14 cellular contexts compared by ENCODE assay signal in the genomic region with DNA sequence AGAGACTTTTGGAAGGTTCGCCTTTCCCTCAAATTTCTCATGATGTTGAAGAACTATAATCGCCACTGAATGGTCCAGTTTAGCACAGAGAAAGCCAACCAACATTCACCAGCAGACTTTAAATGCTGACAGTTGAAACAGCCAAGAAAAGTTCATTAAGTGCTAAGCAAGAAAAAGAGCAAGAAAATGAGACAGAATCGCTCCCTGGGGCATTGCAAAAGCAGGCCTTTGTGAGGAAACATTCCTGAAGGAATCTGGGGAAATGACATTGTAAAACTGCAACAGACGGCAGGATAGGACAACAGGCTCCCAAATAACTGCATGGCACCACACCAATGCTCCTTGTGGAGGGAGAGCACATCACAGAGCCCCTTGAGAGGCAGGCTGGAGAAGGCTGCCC.
DNase-seq lines count a peak whose midpoint lies in the region; ATAC-seq and TF ChIP-seq lines count a peak whose summit lies in the region.
"Had no signal": no experiment of that assay in that cellular context is flagged by ENCODE, and none has a peak within 500 bp of the region (broad histone marks: within the 10 kb centered on the region; RNA-seq: fewer than 3 reads in every experiment).

No MANE protein-coding gene starts in this region.

- H3K4me1 Mint-ChIP-seq in CD14-positive monocyte (peaks cover 73% of the 10 kb centered on the region), immature natural killer cell (peaks cover 53 to 83% of the 10 kb centered on the region in 2 donors)

- peaks cover 0 to 2% (median under 1%) of the 10 kb centered on the region in 3 donors for H3K27me3 Mint-ChIP-seq in CD14-positive monocyte (ENCODE audit: low read depth in 3 of 3)
- no peaks in the 10 kb centered on the region for H3K27me3 Mint-ChIP-seq in immature natural killer cell (ENCODE audit: low read depth in 3 of 3)

- no peak for DNase-seq in CD14-positive monocyte (ENCODE audit: low spot score)
- DNase-seq in cardiac fibroblast (ENCODE audit: low read depth in 2 of 2): peak; percentile 11 to 59
- DNase-seq in immature natural killer cell: no peak
- peak; percentile 67 for DNase-seq in sciatic nerve (ENCODE audit: low spot score)
- no peak for DNase-seq in mesenteric fat pad (ENCODE audit: low spot score)
- DNase-seq in GM20000 (ENCODE audit: low spot score): no peak
- no peak for DNase-seq in SIG-M5 (lab: John Stamatoyannopoulos, UW)
- DNase-seq in iPS-NIHi11 (ENCODE audit: low spot score): no peak
- DNase-seq: HFFc6, NCI-H510A, SJCRH30 had no signal

- TF ChIP-seq CTCF in CD14-positive monocyte (IDR thresholded peaks at IDR 0.05): no peak
- no peak for TF ChIP-seq CTCF in cardiac fibroblast (IDR thresholded peaks at IDR 0.05; ENCODE audit: low read depth, low read length)
- TF ChIP-seq CTCF in GM20000 (IDR thresholded peaks at IDR 0.05; ENCODE audit: extremely low read depth, missing control alignments): no peak

- ATAC-seq in sciatic nerve: peak; percentile 76
- ATAC-seq: stimulated activated effector memory CD8-positive, alpha-beta T cell treated with anti-CD3 and anti-CD28 coated beads, Interleukin-12 subunit alpha, Interleukin-12 subunit beta, amount 100 ng/mL, for 72 hours had no signal

- H3K9me3 Mint-ChIP-seq in CD14-positive monocyte: peaks cover 0 to 2% (median 0%) of the 10 kb centered on the region in 7 donors
- no peaks in the 10 kb centered on the region for H3K9me3 Mint-ChIP-seq in immature natural killer cell
- H3K9me3 Mint-ChIP-seq: activated T-helper 1 cell treated with anti-CD3 and anti-CD28 coated beads, Interleukin-12 subunit alpha, Interleukin-12 subunit beta, Interleukin-2, Interleukin-4 antibody, amounts not matched to agents 30 ng/mL and 10 ng/mL and 1 ng/mL, durations not matched to agents 14 hours and 24 hours and 36 hours; HFFc6; stimulated activated effector memory CD8-positive, alpha-beta T cell treated with anti-CD3 and anti-CD28 coated beads, Interleukin-12 subunit alpha, Interleukin-12 subunit beta, amount 100 ng/mL, for 72 hours had no signal

- H3K27ac Mint-ChIP-seq in CD14-positive monocyte (peak overlapping the region in 4 of 7 donors; percentile 23 to 51 (median 40)), immature natural killer cell (peak overlapping the region in 5 of 6 donors; percentile 15 to 91 (median 45))
- H3K27ac Mint-ChIP-seq: activated T-helper 1 cell treated with anti-CD3 and anti-CD28 coated beads, Interleukin-12 subunit alpha, Interleukin-12 subunit beta, Interleukin-2, Interleukin-4 antibody, amounts not matched to agents 30 ng/mL and 10 ng/mL and 1 ng/mL, durations not matched to agents 14 hours and 24 hours and 36 hours; HFFc6; stimulated activated effector memory CD8-positive, alpha-beta T cell treated with anti-CD3 and anti-CD28 coated beads, Interleukin-12 subunit alpha, Interleukin-12 subunit beta, amount 100 ng/mL, for 72 hours had no signal

- H3K4me3 Mint-ChIP-seq in CD14-positive monocyte (peak overlapping the region in 1 of 2 donors; percentile 46), immature natural killer cell (no peak overlapping the region)
- H3K4me3 Mint-ChIP-seq: activated T-helper 1 cell treated with anti-CD3 and anti-CD28 coated beads, Interleukin-12 subunit alpha, Interleukin-12 subunit beta, Interleukin-2, Interleukin-4 antibody, amounts not matched to agents 30 ng/mL and 10 ng/mL and 1 ng/mL, durations not matched to agents 14 hours and 24 hours and 36 hours; HFFc6; stimulated activated effector memory CD8-positive, alpha-beta T cell treated with anti-CD3 and anti-CD28 coated beads, Interleukin-12 subunit alpha, Interleukin-12 subunit beta, amount 100 ng/mL, for 72 hours had no signal

- intact Hi-C loops in CD14-positive monocyte (cut with micrococcal nuclease) (loop anchor here (10.0 kb wide), 3 partner anchors 62 to 272 kb away; a partner anchor contains a TSS), sciatic nerve (cut with DNase I) (no loop called here)

- H3K36me3 Mint-ChIP-seq in CD14-positive monocyte: peaks cover 2 to 3% of the 10 kb centered on the region in 2 donors
- H3K36me3 Mint-ChIP-seq in immature natural killer cell: peaks cover 0 to 14% (median 10%) of the 10 kb centered on the region in 3 donors

- H3K4me3 ChIP-seq in cardiac fibroblast (replicated peaks in 1 of 2; ENCODE audit: low read depth in 2 of 2, low read length in 2 of 2): no peak overlapping the region
- H3K4me3 ChIP-seq: BLaER1, SJCRH30 had no signal

Comparison
In these comparisons a context has a peak if more than half of its experiments do, and no peak if none do; other contexts are left out.
1. DNase-seq: peak in cardiac fibroblast (2 of 2) and sciatic nerve (single experiment); none in CD14-positive monocyte (single experiment), immature natural killer cell (0 of 3), mesenteric fat pad (single experiment), GM20000 (single experiment), SIG-M5 (single experiment) and iPS-NIHi11 (single experiment).